In genomic region chr18:11147962-11148654, GRCh38 we compare ENCODE assay signal across 10 cellular contexts. TPM values are rescaled to one million over a fixed set of nuclear protein-coding genes. Genes with fewer than 3 reads are reported as not detected.
DNase-seq lines count a peak whose midpoint lies in the region; ATAC-seq and TF ChIP-seq lines count a peak whose summit lies in the region.
"Had no signal": no experiment of that assay in that cellular context is flagged by ENCODE, and none has a peak within 500 bp of the region (broad histone marks: within the 10 kb centered on the region; RNA-seq: fewer than 3 reads in every experiment).

No MANE protein-coding gene starts in this region.

- peak overlapping the region; percentile 57; the same call in 1 of the 2 replicates for H3K4me2 ChIP-seq in KMS-11

- POLR2A ChIA-PET in AG04450 (lab: Yijun Ruan, JAX) = no interaction called here

- peaks cover 3% of the 10 kb centered on the region; the same call in 1 of the 2 replicates for H3K9me3 ChIP-seq in AG04450 (ENCODE audit: control insufficient read depth, insufficient read depth, low read length)
- H3K9me3 ChIP-seq in SJCRH30 (replicated peaks) = no peaks in the 10 kb centered on the region

- H3K4me3 Mint-ChIP-seq in osteocyte (ENCODE audit: unreplicated experiment) = peak overlapping the region; percentile 96
- H3K4me3 Mint-ChIP-seq: activated naive CD4-positive, alpha-beta T cell treated with anti-CD3 and anti-CD28 coated beads, Interleukin-2, amount 50 U/mL, for 24 hours; stimulated activated naive CD8-positive, alpha-beta T cell treated with anti-CD3 and anti-CD28 coated beads, Interleukin-15, Interleukin-2, amounts not matched to agents 100 ng/mL and 50 ng/mL, for 24 hours had no signal

- H3K36me3 Mint-ChIP-seq in osteocyte (ENCODE audit: unreplicated experiment) = peaks cover 6% of the 10 kb centered on the region
- H3K36me3 Mint-ChIP-seq: activated naive CD4-positive, alpha-beta T cell treated with anti-CD3 and anti-CD28 coated beads, Interleukin-2, amount 50 U/mL, for 24 hours had no signal

- ATAC-seq in stimulated activated naive CD8-positive, alpha-beta T cell treated with anti-CD3 and anti-CD28 coated beads, Interleukin-15, Interleukin-2, amounts not matched to agents 100 U/mL and 50 U/mL, for 24 hours = no peak
- no peak for ATAC-seq in GM18867 (IDR thresholded peaks at IDR 0.05; ENCODE audit: unreplicated experiment)

- no peaks in the 10 kb centered on the region for H3K9me3 Mint-ChIP-seq in osteocyte (ENCODE audit: unreplicated experiment)
- H3K9me3 Mint-ChIP-seq: activated naive CD4-positive, alpha-beta T cell treated with anti-CD3 and anti-CD28 coated beads, Interleukin-2, amount 50 U/mL, for 24 hours; stimulated activated naive CD8-positive, alpha-beta T cell treated with anti-CD3 and anti-CD28 coated beads, Interleukin-15, Interleukin-2, amounts not matched to agents 100 ng/mL and 50 ng/mL, for 24 hours had no signal

- H3K4me3 ChIP-seq in AG04450 (ENCODE audit: low read depth, low read length) (peak overlapping the region; percentile 42), KMS-11 (IDR thresholded peaks at IDR 0.05; ENCODE audit: insufficient read depth, low read depth, low read length) (no peak overlapping the region), foreskin fibroblast (ENCODE audit: low read depth in 1 of 2, low read length in 2 of 2) (peak overlapping the region; percentile 47 to 60), SJCRH30 (no peak overlapping the region)

- no peak for DNase-seq in AG04450 (ENCODE audit: low read depth, low spot score)
- peak in 1 of 2 donors; percentile 10 for DNase-seq in foreskin fibroblast
- no peak for DNase-seq in osteocyte (ENCODE audit: extremely low spot score, unreplicated experiment)
- DNase-seq in activated naive CD4-positive, alpha-beta T cell treated with anti-CD3 and anti-CD28 coated beads, Interleukin-2, amount 50 U/mL, for 16 hours = no peak
- no peak for DNase-seq in stimulated activated naive CD8-positive, alpha-beta T cell treated with anti-CD3 and anti-CD28 coated beads, Interleukin-15, Interleukin-2, amounts not matched to agents 100 U/mL and 50 U/mL, for 24 hours
- DNase-seq in SJCRH30 = no peak

- H4K20me1 ChIP-seq in KMS-11 (ENCODE audit: insufficient read depth) = no peaks in the 10 kb centered on the region

- TF ChIP-seq CTCF in AG04450 (IDR thresholded peaks at IDR 0.05; ENCODE audit: low read depth, low read length) = no peak
- no peak for TF ChIP-seq CTCF in KMS-11 (conservative IDR thresholded peaks at IDR 0.05; ENCODE audit: low read depth, low read length)
- TF ChIP-seq CTCF in foreskin fibroblast (IDR thresholded peaks at IDR 0.05; ENCODE audit: low read depth, low read length) = no peak
- no peak for TF ChIP-seq CTCF in osteocyte (IDR thresholded peaks at IDR 0.05)

- H3K4me1 ChIP-seq in KMS-11 (ENCODE audit: low read depth, poor library complexity, severe bottlenecking) (peaks cover 19% of the 10 kb centered on the region), SJCRH30 (no peaks in the 10 kb centered on the region)

- H3K27me3 ChIP-seq in AG04450 (ENCODE audit: control insufficient read depth, insufficient read depth, low read length) (peaks cover 56% of the 10 kb centered on the region), KMS-11 (ENCODE audit: insufficient read depth, low read depth) (no peaks in the 10 kb centered on the region), SJCRH30 (no peaks in the 10 kb centered on the region)

- H3K27ac Mint-ChIP-seq in osteocyte (ENCODE audit: unreplicated experiment) = peak overlapping the region; percentile 80
- H3K27ac Mint-ChIP-seq: activated naive CD4-positive, alpha-beta T cell treated with anti-CD3 and anti-CD28 coated beads, Interleukin-2, amount 50 U/mL, for 24 hours; stimulated activated naive CD8-positive, alpha-beta T cell treated with anti-CD3 and anti-CD28 coated beads, Interleukin-15, Interleukin-2, amounts not matched to agents 100 ng/mL and 50 ng/mL, for 24 hours had no signal

- no peak overlapping the region for H3K27ac ChIP-seq in AG04450 (ENCODE audit: low read depth, low read length)
- no peak overlapping the region for H3K27ac ChIP-seq in KMS-11
- H3K27ac ChIP-seq in SJCRH30 = no peak overlapping the region

- H3K4me1 Mint-ChIP-seq in osteocyte (ENCODE audit: unreplicated experiment) = peaks cover 58% of the 10 kb centered on the region
- H3K4me1 Mint-ChIP-seq: activated naive CD4-positive, alpha-beta T cell treated with anti-CD3 and anti-CD28 coated beads, Interleukin-2, amount 50 U/mL, for 24 hours had no signal

- H3K9ac ChIP-seq in KMS-11 = no peak overlapping the region

- H3K79me2 ChIP-seq in KMS-11 (ENCODE audit: insufficient read depth, low read depth) = peaks cover 4% of the 10 kb centered on the region; the same call in 1 of the 2 replicates

- H2AFZ ChIP-seq in KMS-11 (ENCODE audit: low read depth) = no peak overlapping the region

- CTCF ChIA-PET in AG04450 (lab: Charles Lee) = no interaction called here

- no peaks in the 10 kb centered on the region for H3K27me3 Mint-ChIP-seq in osteocyte (ENCODE audit: unreplicated experiment)

- no peaks in the 10 kb centered on the region for H3K36me3 ChIP-seq in KMS-11 (ENCODE audit: insufficient read depth)
- no peaks in the 10 kb centered on the region for H3K36me3 ChIP-seq in SJCRH30

RNA-seq across cellular contexts. Expression of gene PIEZO2, which starts 1.3 kb away (rescaled TPM):
- polyA plus RNA-seq in AG04450 (2011; rRNA removed) = 2.7 and 2.8 TPM in 2 replicates
- 6.5 and 8.0 TPM in 2 replicates for polyA minus RNA-seq in AG04450 (2011; rRNA and poly(A)+ RNA removed)
- 134 and 139 TPM in 2 replicates for total RNA-seq in osteocyte
- 0.32 and 0.79 TPM in 2 replicates for total RNA-seq in SJCRH30 (2014; rRNA removed; shearing (Covaris generic))

Comparison
In these comparisons a context has a peak if more than half of its experiments do, and no peak if none do; other contexts are left out.
1. H3K4me3 ChIP-seq: peak in AG04450 (single experiment) and foreskin fibroblast (2 of 2); none in KMS-11 (single experiment) and SJCRH30 (single experiment).
2. RNA of gene PIEZO2, which starts 1.3 kb away (total RNA-seq): 134 to 139 TPM in osteocyte; 0.32 to 0.79 TPM in SJCRH30; every median in the first group is over 10 times any median in the second.